1 cellular context compared by ENCODE assay signal in genomic region chr21:21010698-21011097, GRCh38.
TF ChIP-seq lines count a peak whose summit lies in the region.

No MANE protein-coding gene starts in this region.

TF ChIP-seq in WTC11, 78 proteins besides CTCF, POLR2A, EP300 and RAD21 (continued from another document):
- TF ChIP-seq ZNF532 (CRISPR knock-in tag; IDR thresholded peaks at IDR 0.05; ENCODE audit: borderline replicate concordance) = no peak
- no peak for TF ChIP-seq ZNF416 (CRISPR knock-in tag; IDR thresholded peaks at IDR 0.05)
